13 cellular contexts compared by ENCODE assay signal in the genomic region with DNA sequence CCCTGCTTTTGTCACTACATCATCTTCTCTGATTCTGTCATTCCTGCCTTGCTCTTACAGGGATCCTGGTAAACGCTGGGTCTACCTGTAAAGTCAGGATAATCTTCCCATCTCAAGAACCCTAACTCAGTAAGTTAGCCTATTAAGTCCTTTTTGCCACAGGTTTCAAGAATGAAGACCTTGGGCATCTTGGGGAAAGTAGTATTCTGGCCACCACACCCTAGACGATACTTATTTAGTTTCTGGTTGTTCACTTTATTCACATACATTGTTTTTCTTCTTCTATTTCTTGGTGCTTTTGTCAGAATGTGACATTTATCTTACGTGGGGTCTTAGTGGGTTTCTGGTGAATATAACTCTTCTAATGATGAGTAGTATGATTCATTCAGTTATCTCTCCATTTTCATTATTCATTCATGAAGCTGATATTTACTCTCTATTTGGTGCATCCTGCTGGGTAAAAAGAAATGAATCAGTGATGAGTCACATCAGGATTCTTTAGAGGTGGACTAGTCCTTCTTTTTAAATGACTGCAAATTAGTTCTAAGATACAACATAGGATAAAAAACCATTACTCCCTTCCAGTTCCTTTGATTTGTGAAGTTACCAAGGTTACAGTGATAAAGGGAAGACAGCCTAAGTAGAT.
DNase-seq lines count a peak whose midpoint lies in the region; ATAC-seq and TF ChIP-seq lines count a peak whose summit lies in the region.
"Had no signal": no experiment of that assay in that cellular context is flagged by ENCODE, and none has a peak within 500 bp of the region (broad histone marks: within the 10 kb centered on the region; RNA-seq: fewer than 3 reads in every experiment).

No MANE protein-coding gene starts in this region.

- CTCF ChIA-PET in BJ (lab: Yijun Ruan, JAX) = no interaction called here
- CTCF ChIA-PET in HCT116 (lab: Charles Lee) = no interaction called here
- CTCF ChIA-PET in activated CD8-positive, alpha-beta T cell treated with anti-CD3 and anti-CD28 coated beads, Interleukin-2, amount 10 ng/mL, durations not matched to agents 7 days and 5 days (lab: Charles Lee) = no interaction called here

- TF ChIP-seq RAD21 in HCT116 (IDR thresholded peaks at IDR 0.05; ENCODE audit: low read depth) = no peak; the same call in 1 of the 2 replicates

- intact Hi-C loops in HCT116 (cut with micrococcal nuclease) = loop anchor here (5.0 kb wide), 1 partner anchor 1324 kb away; no protein-coding TSS in a partner anchor
- intact Hi-C loops in heart left ventricle (cut with DNase I) = no loop called here

- no peaks in the 10 kb centered on the region for H3K36me3 ChIP-seq in BJ (ENCODE audit: control insufficient read depth, insufficient read depth, low read length)
- no peaks in the 10 kb centered on the region for H3K36me3 ChIP-seq in HCT116 (ENCODE audit: control insufficient read depth in 1 of 2, insufficient read depth in 2 of 2, low read length in 2 of 2)
- H3K36me3 ChIP-seq in heart left ventricle = no peaks in the 10 kb centered on the region
- H3K36me3 ChIP-seq: cardiac muscle cell had no signal

- H3K4me1 ChIP-seq in HCT116 (ENCODE audit: control insufficient read depth in 1 of 2, insufficient read depth in 2 of 2, low read length in 2 of 2) = peaks cover 8 to 21% of the 10 kb centered on the region in 2 experiments
- H3K4me1 ChIP-seq in heart left ventricle = no peaks in the 10 kb centered on the region

- H3K79me2 ChIP-seq in HCT116 (ENCODE audit: insufficient read depth, low read length) = no peaks in the 10 kb centered on the region

- H3K9me2 ChIP-seq in HCT116 (ENCODE audit: insufficient read depth) = no peaks in the 10 kb centered on the region

- POLR2A ChIA-PET in BJ (lab: Charles Lee) (no interaction called here), HCT116 (lab: Charles Lee) (no interaction called here)
- POLR2A ChIA-PET in activated CD8-positive, alpha-beta T cell treated with anti-CD3 and anti-CD28 coated beads, Interleukin-2, amount 10 ng/mL, durations not matched to agents 7 days and 5 days (lab: Charles Lee) = no interaction called here

- H3K27ac ChIP-seq in HCT116 (ENCODE audit: low read depth, low read length) (no peak overlapping the region), heart left ventricle (no peak overlapping the region)
- H3K27ac ChIP-seq: cardiac muscle cell had no signal

- peaks cover 9% of the 10 kb centered on the region for H3K4me1 Mint-ChIP-seq in activated CD8-positive, alpha-beta T cell treated with anti-CD3 and anti-CD28 coated beads, Interleukin-2, amount 10 ng/mL, durations not matched to agents 7 days and 5 days (ENCODE audit: low read depth)

- ATAC-seq in HCT116 = peak; percentile 90
- no peak for ATAC-seq in activated CD8-positive, alpha-beta T cell treated with anti-CD3 and anti-CD28 coated beads, Interleukin-2, amount 10 ng/mL, durations not matched to agents 7 days and 5 days
- no peak for ATAC-seq in heart left ventricle

- no peak overlapping the region for H3K4me3 Mint-ChIP-seq in activated CD8-positive, alpha-beta T cell treated with anti-CD3 and anti-CD28 coated beads, Interleukin-2, amount 10 ng/mL, durations not matched to agents 7 days and 5 days
- H3K4me3 Mint-ChIP-seq: CD8-positive, alpha-beta memory T cell had no signal

- RAD21 ChIA-PET in HCT116 (lab: Charles Lee; ENCODE audit: low non-redundant PET in 1 of 2, low total read pairs in 2 of 2, uncharacterized antibody in 2 of 2, unreplicated experiment in 2 of 2) = no interaction called here

- no peak overlapping the region for H2AFZ ChIP-seq in HCT116 (ENCODE audit: low read depth, low read length, poor library complexity, severe bottlenecking)

- H3K27me3 ChIP-seq in BJ (ENCODE audit: control insufficient read depth, insufficient read depth, low read length) (no peaks in the 10 kb centered on the region), HCT116 (ENCODE audit: insufficient read depth, low read length) (no peaks in the 10 kb centered on the region), heart left ventricle (no peaks in the 10 kb centered on the region)
- H3K27me3 ChIP-seq: cardiac muscle cell had no signal

- H3K27me3 Mint-ChIP-seq in activated CD8-positive, alpha-beta T cell treated with anti-CD3 and anti-CD28 coated beads, Interleukin-2, amount 10 ng/mL, durations not matched to agents 7 days and 5 days (ENCODE audit: low read depth) = no peaks in the 10 kb centered on the region
- H3K27me3 Mint-ChIP-seq: CD8-positive, alpha-beta memory T cell had no signal

- no peak for TF ChIP-seq CTCF in BJ (IDR thresholded peaks at IDR 0.05; ENCODE audit: insufficient read depth, low read depth, low read length)
- TF ChIP-seq CTCF in HCT116 (IDR thresholded peaks at IDR 0.05 in 2 of 3, conservative IDR thresholded peaks at IDR 0.05 in 1 of 3; ENCODE audit: borderline replicate concordance in 1 of 3, insufficient read depth in 1 of 3, low read depth in 2 of 3, low read length in 2 of 3) = no peak
- no peak for TF ChIP-seq CTCF in heart left ventricle (IDR thresholded peaks at IDR 0.05)

- H3K36me3 Mint-ChIP-seq in activated CD8-positive, alpha-beta T cell treated with anti-CD3 and anti-CD28 coated beads, Interleukin-2, amount 10 ng/mL, durations not matched to agents 7 days and 5 days (ENCODE audit: low read depth) = peaks cover 2% of the 10 kb centered on the region

- no peak overlapping the region for H3K9ac ChIP-seq in HCT116 (ENCODE audit: low read length)

- H3K9me3 Mint-ChIP-seq in activated CD8-positive, alpha-beta T cell treated with anti-CD3 and anti-CD28 coated beads, Interleukin-2, amount 10 ng/mL, durations not matched to agents 7 days and 5 days (ENCODE audit: insufficient read depth) = peaks cover 2% of the 10 kb centered on the region
- H3K9me3 Mint-ChIP-seq: CD8-positive, alpha-beta memory T cell had no signal

- BruUV-seq in HCT116 (replicated peaks; lab: Mats Ljungman, UMichigan) = no TSS peak

- H3K4me3 ChIP-seq in BJ (ENCODE audit: low read depth, low read length) = no peak overlapping the region
- H3K4me3 ChIP-seq in HCT116 (replicated peaks in 1 of 2; ENCODE audit: low read depth in 1 of 2, low read length in 2 of 2) = no peak overlapping the region
- no peak overlapping the region for H3K4me3 ChIP-seq in heart left ventricle
- H3K4me3 ChIP-seq: cardiac muscle cell had no signal

- no peaks in the 10 kb centered on the region for H4K20me1 ChIP-seq in HCT116 (ENCODE audit: insufficient read depth)

- TF ChIP-seq POLR2A in HCT116 (IDR thresholded peaks at IDR 0.05; ENCODE audit: borderline replicate concordance, extremely low read depth, insufficient read depth, insufficient read length) (no peak), heart left ventricle (IDR thresholded peaks at IDR 0.05) (no peak)

- no peaks in the 10 kb centered on the region for H3K9me3 ChIP-seq in HCT116 (ENCODE audit: control insufficient read depth in 1 of 2, insufficient read depth in 1 of 2, low read depth in 1 of 2, low read length in 2 of 2)
- H3K9me3 ChIP-seq in heart left ventricle = no peaks in the 10 kb centered on the region

- WGBS in heart left ventricle, 4 donors = 84 to 90% (median 88%) methylated on average over 3 of the region's 3 CpGs

- peak overlapping the region; percentile 42 for H3K4me2 ChIP-seq in HCT116 (ENCODE audit: low read length)

- DNase-seq in BJ (ENCODE audit: low read depth) = peak; percentile 41
- DNase-seq in HCT116 (ENCODE audit: low read depth, low spot score) = peak; percentile 56
- DNase-seq in activated CD8-positive, alpha-beta T cell treated with anti-CD3 and anti-CD28 coated beads, Interleukin-2, amount 10 ng/mL, durations not matched to agents 7 days and 5 days = no peak
- peak; percentile 62 for DNase-seq in glomerular visceral epithelial cell (ENCODE audit: extremely low spot score)
- DNase-seq in NCI-H82 (lab: John Stamatoyannopoulos, UW) = no peak
- DNase-seq in putamen (ENCODE audit: low spot score) = no peak
- no peak for DNase-seq in heart left ventricle
- DNase-seq in islet precursor cell = no peak
- DNase-seq: CD8-positive, alpha-beta memory T cell; KBM-7; midbrain; SHP77 treated with DMSO at 0.1 percent for 48 hours had no signal

- peak overlapping the region; percentile 2 for H3K27ac Mint-ChIP-seq in activated CD8-positive, alpha-beta T cell treated with anti-CD3 and anti-CD28 coated beads, Interleukin-2, amount 10 ng/mL, durations not matched to agents 7 days and 5 days
- H3K27ac Mint-ChIP-seq: CD8-positive, alpha-beta memory T cell had no signal

TF ChIP-seq in HCT116, 20 proteins besides CTCF, POLR2A, EP300 and RAD21 (continues in another document):
- TF ChIP-seq SRF (IDR thresholded peaks at IDR 0.05; ENCODE audit: low read depth) = peak; percentile 45; the same call in 1 of the 2 replicates
- TF ChIP-seq EZH2phosphoT487 (IDR thresholded peaks at IDR 0.05; ENCODE audit: borderline replicate concordance) = no peak
- peak; percentile 85 for TF ChIP-seq JUND (IDR thresholded peaks at IDR 0.05)
- TF ChIP-seq TCF7L2 (IDR thresholded peaks at IDR 0.05; ENCODE audit: borderline replicate concordance, extremely low read depth, insufficient read depth, insufficient read length) = peak; percentile 24
- no peak for TF ChIP-seq ELF1 (IDR thresholded peaks at IDR 0.05; ENCODE audit: borderline replicate concordance, low read depth)
- TF ChIP-seq CBX3 (IDR thresholded peaks at IDR 0.05; ENCODE audit: low read depth) = 0 out of 2 replicates have a peak, but pooled peaks have one; percentile 26
- TF ChIP-seq, protein P1, sequence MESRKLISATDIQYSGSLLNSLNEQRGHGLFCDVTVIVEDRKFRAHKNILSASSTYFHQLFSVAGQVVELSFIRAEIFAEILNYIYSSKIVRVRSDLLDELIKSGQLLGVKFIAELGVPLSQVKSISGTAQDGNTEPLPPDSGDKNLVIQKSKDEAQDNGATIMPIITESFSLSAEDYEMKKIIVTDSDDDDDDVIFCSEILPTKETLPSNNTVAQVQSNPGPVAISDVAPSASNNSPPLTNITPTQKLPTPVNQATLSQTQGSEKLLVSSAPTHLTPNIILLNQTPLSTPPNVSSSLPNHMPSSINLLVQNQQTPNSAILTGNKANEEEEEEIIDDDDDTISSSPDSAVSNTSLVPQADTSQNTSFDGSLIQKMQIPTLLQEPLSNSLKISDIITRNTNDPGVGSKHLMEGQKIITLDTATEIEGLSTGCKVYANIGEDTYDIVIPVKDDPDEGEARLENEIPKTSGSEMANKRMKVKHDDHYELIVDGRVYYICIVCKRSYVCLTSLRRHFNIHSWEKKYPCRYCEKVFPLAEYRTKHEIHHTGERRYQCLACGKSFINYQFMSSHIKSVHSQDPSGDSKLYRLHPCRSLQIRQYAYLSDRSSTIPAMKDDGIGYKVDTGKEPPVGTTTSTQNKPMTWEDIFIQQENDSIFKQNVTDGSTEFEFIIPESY (IDR thresholded peaks at IDR 0.05; ENCODE audit: extremely low read depth, insufficient replicate concordance, low read length) = no peak
- peak; percentile 60 for TF ChIP-seq SP1 (IDR thresholded peaks at IDR 0.05; ENCODE audit: low read depth)
- TF ChIP-seq FOSL1 (IDR thresholded peaks at IDR 0.05; ENCODE audit: low read depth) = peak; percentile 93

Comparison
In these comparisons a context has a peak if more than half of its experiments do, and no peak if none do; other contexts are left out.
1. DNase-seq: peak in BJ (single experiment), HCT116 (single experiment) and glomerular visceral epithelial cell (single experiment); none in activated CD8-positive, alpha-beta T cell treated with anti-CD3 and anti-CD28 coated beads, Interleukin-2, amount 10 ng/mL, durations not matched to agents 7 days and 5 days (single experiment), NCI-H82 (single experiment), putamen (single experiment), heart left ventricle (0 of 5) and islet precursor cell (single experiment).